ENCODE assay signal across 8 cellular contexts in genomic region chr19:49589391-49589790, GRCh38. TPM values are rescaled to one million over a fixed set of nuclear protein-coding genes. Genes with fewer than 3 reads are reported as not detected.
DNase-seq lines count a peak whose midpoint lies in the region; ATAC-seq and TF ChIP-seq lines count a peak whose summit lies in the region.

No MANE protein-coding gene starts in this region.

- H3K27me3 Mint-ChIP-seq in GM23338 (ENCODE audit: insufficient read depth, low read depth, poor library complexity), result peaks cover 22% of the 10 kb centered on the region

- H2AFZ ChIP-seq in GM23338 (no peak overlapping the region), osteoblast (ENCODE audit: low read length) (no peak overlapping the region)

- H4K20me1 ChIP-seq in GM23338 (replicated peaks; ENCODE audit: insufficient read depth), result no peaks in the 10 kb centered on the region; the same call in 1 of the 2 replicates
- peaks cover 18% of the 10 kb centered on the region for H4K20me1 ChIP-seq in osteoblast (ENCODE audit: insufficient read depth, low read length)

- ATAC-seq in GM23338, result no peak
- ATAC-seq in GM21528 (IDR thresholded peaks at IDR 0.05; ENCODE audit: low FRiP score, unreplicated experiment), result no peak
- ATAC-seq in GM21447 (IDR thresholded peaks at IDR 0.05; ENCODE audit: unreplicated experiment), result no peak

- H3F3A ChIP-seq in GM23338 (replicated peaks; ENCODE audit: low read depth), result peaks cover 27% of the 10 kb centered on the region

- H3K9me2 ChIP-seq in GM23338 (ENCODE audit: insufficient read depth), result no peaks in the 10 kb centered on the region

- H3K27me3 ChIP-seq in GM23338 (ENCODE audit: insufficient read depth) (no peaks in the 10 kb centered on the region), osteoblast (ENCODE audit: insufficient read depth, low read length) (no peaks in the 10 kb centered on the region)

- no peaks in the 10 kb centered on the region for H3K9me3 ChIP-seq in osteoblast (ENCODE audit: low read depth, low read length)

- H3K79me2 ChIP-seq in GM23338 (replicated peaks; ENCODE audit: insufficient read depth) (peaks cover 24% of the 10 kb centered on the region), osteoblast (ENCODE audit: insufficient read depth, low read length) (peaks cover 26% of the 10 kb centered on the region)

- peak overlapping the region; percentile 87 for H3K27ac Mint-ChIP-seq in GM23338

- DNase-seq in CD1c-positive myeloid dendritic cell (ENCODE audit: extremely low spot score) (peak; percentile 18), GM23338 (ENCODE audit: low spot score) (no peak), choroid plexus epithelial cell (ENCODE audit: low read depth) (peak; percentile 4), osteoblast (ENCODE audit: insufficient read length, low spot score, missing footprints) (peak; percentile 42), NCI-H2196 (lab: John Stamatoyannopoulos, UW; ENCODE audit: unreplicated experiment) (no peak), SHP77 treated with DMSO at 0.1 percent for 48 hours (lab: John Stamatoyannopoulos, UW) (no peak)

- no peaks in the 10 kb centered on the region; the same call in 2 of the 3 replicates for H3K9me3 Mint-ChIP-seq in GM23338

- TF ChIP-seq CTCF in GM23338 (conservative IDR thresholded peaks at IDR 0.05; ENCODE audit: low read depth in 2 of 2), result no peak
- no peak for TF ChIP-seq CTCF in choroid plexus epithelial cell (conservative IDR thresholded peaks at IDR 0.05; ENCODE audit: low read depth, low read length)
- no peak for TF ChIP-seq CTCF in osteoblast (IDR thresholded peaks at IDR 0.05; ENCODE audit: extremely low read depth, low read depth, low read length)

- peak overlapping the region; percentile 62 for H3K4me2 ChIP-seq in GM23338
- no peak overlapping the region for H3K4me2 ChIP-seq in osteoblast (ENCODE audit: insufficient read depth, low read length)

- H3K36me3 ChIP-seq in GM23338 (ENCODE audit: insufficient read depth) (peaks cover 5% of the 10 kb centered on the region; the same call in 1 of the 2 replicates), osteoblast (ENCODE audit: insufficient read depth, low read length) (peaks cover 7% of the 10 kb centered on the region)

- H3K27ac ChIP-seq in GM23338 (ENCODE audit: low read depth) (peak overlapping the region; percentile 85), osteoblast (ENCODE audit: low read depth, low read length) (no peak overlapping the region)

- peaks cover 18% of the 10 kb centered on the region for H3K4me1 Mint-ChIP-seq in GM23338

- H3K4me1 ChIP-seq in GM23338 (ENCODE audit: insufficient read depth) (peaks cover 18% of the 10 kb centered on the region), osteoblast (ENCODE audit: insufficient read depth, low read length) (peaks cover 22% of the 10 kb centered on the region)

- H3K36me3 Mint-ChIP-seq in GM23338 (ENCODE audit: low read depth), result peaks cover 20% of the 10 kb centered on the region

- H3K4me3 ChIP-seq in GM23338 (peak overlapping the region; percentile 30; the same call in 1 of the 2 replicates), choroid plexus epithelial cell (ENCODE audit: low read depth, low read length) (no peak overlapping the region), osteoblast (ENCODE audit: insufficient read depth, low read length) (no peak overlapping the region)

- peak overlapping the region; percentile 49; the same call in 2 of the 3 replicates for H3K4me3 Mint-ChIP-seq in GM23338

TF ChIP-seq in GM23338, 12 proteins besides CTCF, POLR2A, EP300 and RAD21:
- TF ChIP-seq EZH2 (IDR thresholded peaks at IDR 0.05; ENCODE audit: low read depth, unreplicated experiment) (no peak), POLR2AphosphoS5 (IDR thresholded peaks at IDR 0.05; ENCODE audit: low read depth) (no peak), STAT1 (IDR thresholded peaks at IDR 0.05; ENCODE audit: unreplicated experiment) (no peak), ZNF331 (CRISPR knock-in tag; IDR thresholded peaks at IDR 0.05; ENCODE audit: low read depth) (no peak)

RNA-seq across cellular contexts. Expression of gene PRR12, which starts 1.6 kb away (rescaled TPM):
- 32.1 and 41.6 TPM in 2 replicates for total RNA-seq in GM23338 (2014; rRNA removed; shearing (Covaris generic))
- polyA plus RNA-seq in GM23338 (2016; fragmentation: Nextera tagmentation; extraction: Ambion mirVana), result 8.6 and 10.3 TPM in 2 replicates
- total RNA-seq in osteoblast, result 2.2 and 2.9 TPM in 2 replicates

RNA-seq across cellular contexts. Expression of gene PRRG2, which starts 8.3 kb away (rescaled TPM):
- 3.8 and 10.5 TPM in 2 replicates for total RNA-seq in GM23338 (2014; rRNA removed; shearing (Covaris generic))
- 2.0 and 2.3 TPM in 2 replicates for polyA plus RNA-seq in GM23338 (2016; fragmentation: Nextera tagmentation; extraction: Ambion mirVana)
- total RNA-seq in osteoblast, result under 0.01 and 0.29 TPM in 2 replicates

RNA-seq across cellular contexts. Expression of gene NOSIP, which starts 9.0 kb away (rescaled TPM):
- 88.5 and 89.8 TPM in 2 replicates for total RNA-seq in GM23338 (2014; rRNA removed; shearing (Covaris generic))
- 141 and 143 TPM in 2 replicates for polyA plus RNA-seq in GM23338 (2016; fragmentation: Nextera tagmentation; extraction: Ambion mirVana)
- 57.5 and 68.0 TPM in 2 replicates for total RNA-seq in osteoblast

RNA-seq across cellular contexts. Expression of gene RRAS, which starts 50.6 kb away (rescaled TPM):
- 6.1 and 9.3 TPM in 2 replicates for total RNA-seq in GM23338 (2014; rRNA removed; shearing (Covaris generic))
- polyA plus RNA-seq in GM23338 (2016; fragmentation: Nextera tagmentation; extraction: Ambion mirVana), result 30.0 and 31.0 TPM in 2 replicates
- total RNA-seq in osteoblast, result 23.9 and 31.8 TPM in 2 replicates

RNA-seq across cellular contexts. Expression of gene SCAF1, which starts 52.6 kb away (rescaled TPM):
- 47.0 and 53.7 TPM in 2 replicates for total RNA-seq in GM23338 (2014; rRNA removed; shearing (Covaris generic))
- polyA plus RNA-seq in GM23338 (2016; fragmentation: Nextera tagmentation; extraction: Ambion mirVana), result 19.7 and 20.2 TPM in 2 replicates
- total RNA-seq in osteoblast, result 12.1 and 14.8 TPM in 2 replicates

Comparison
In these comparisons a context has a peak if more than half of its experiments do, and no peak if none do; other contexts are left out.
1. DNase-seq: peak in CD1c-positive myeloid dendritic cell (single experiment), choroid plexus epithelial cell (single experiment) and osteoblast (single experiment); none in GM23338 (single experiment), NCI-H2196 (single experiment) and SHP77 treated with DMSO at 0.1 percent for 48 hours (single experiment).